In the genomic region with DNA sequence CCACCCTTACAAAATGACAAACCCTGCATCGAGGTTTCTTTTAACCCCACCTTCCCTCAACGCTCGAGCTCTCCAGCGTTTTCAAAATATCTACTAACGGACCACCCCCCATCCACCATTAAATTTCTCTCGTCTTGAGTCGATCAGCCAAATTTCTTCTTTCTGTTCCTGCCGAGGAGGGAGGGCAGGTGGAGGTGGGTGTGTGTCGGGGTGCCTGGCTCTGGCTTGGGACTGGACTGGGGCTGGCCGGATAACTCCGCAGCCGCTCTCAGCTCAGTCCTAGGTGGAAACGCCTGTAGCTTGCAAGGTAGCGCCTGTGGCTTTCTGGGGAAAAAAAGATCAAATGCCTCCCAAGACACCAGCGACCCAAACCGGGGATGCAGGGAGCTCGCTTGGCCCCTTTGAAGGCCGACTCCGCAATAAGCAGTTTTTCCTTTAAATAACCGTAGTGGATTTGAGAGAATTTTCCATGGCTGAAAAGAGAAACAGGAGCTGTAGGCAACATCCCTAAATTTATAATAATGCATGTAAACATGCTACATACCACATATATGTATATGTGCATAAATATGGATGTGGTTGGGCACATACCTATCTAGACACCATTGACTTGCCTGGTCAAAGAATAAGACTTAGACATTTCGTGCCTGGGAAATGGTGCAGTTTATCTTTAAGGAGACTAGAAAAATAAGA, we compare ENCODE assay signal across 8 cellular contexts. TPM values are rescaled to one million over a fixed set of nuclear protein-coding genes. Genes with fewer than 3 reads are reported as not detected.
A peak's percentile ranks its signal among the peaks of the same experiment; 100 is the strongest.
DNase-seq lines count a peak whose midpoint lies in the region; ATAC-seq, FAIRE-seq and TF ChIP-seq lines count a peak whose summit lies in the region.

No MANE protein-coding gene starts in this region.

- peak overlapping the region; percentile 92 for H3K4me2 ChIP-seq in skeletal muscle satellite cell (ENCODE audit: low read length)

- H3K27ac ChIP-seq in 22Rv1 (peak overlapping the region; percentile 91), SK-N-MC (no peak overlapping the region)

- peaks cover 54% of the 10 kb centered on the region for H3K27me3 ChIP-seq in skeletal muscle satellite cell (ENCODE audit: control insufficient read depth, insufficient read depth, low read length)

- H3K9me3 ChIP-seq in SK-N-MC (ENCODE audit: low read depth, low read length) (no peaks in the 10 kb centered on the region), skeletal muscle satellite cell (replicated peaks; ENCODE audit: low read length) (no peaks in the 10 kb centered on the region)

- peak overlapping the region; percentile 76 for H3K4me3 ChIP-seq in SK-N-MC
- H3K4me3 ChIP-seq in skeletal muscle satellite cell (ENCODE audit: low read length): peak overlapping the region; percentile 64

- peaks cover 22% of the 10 kb centered on the region for H3K4me1 ChIP-seq in skeletal muscle satellite cell (ENCODE audit: control insufficient read depth, insufficient read depth, low read length)

- H3K36me3 ChIP-seq in SK-N-MC (ENCODE audit: insufficient read depth, low read length) (no peaks in the 10 kb centered on the region), skeletal muscle satellite cell (ENCODE audit: insufficient read depth, low read length) (no peaks in the 10 kb centered on the region)

- DNase-seq in GM03348 (ENCODE audit: low spot score) (peak; percentile 9), SK-N-MC (ENCODE audit: low read depth, low spot score) (no peak), frontal cortex (ENCODE audit: low spot score in 2 of 2) (peak; percentile 11 to 60), UCSD-AML1 (lab: John Stamatoyannopoulos, UW; ENCODE audit: unreplicated experiment) (no peak), amniotic stem cell (lab: John Stamatoyannopoulos, UW) (no peak)

- FAIRE-seq in frontal cortex (lab: Jason Lieb, UNC): no peak

- peak overlapping the region; percentile 74 for H3K9ac ChIP-seq in SK-N-MC (ENCODE audit: insufficient read length)
- H3K9ac ChIP-seq in skeletal muscle satellite cell (ENCODE audit: low read depth, low read length): no peak overlapping the region

- no peak for ATAC-seq in HG02970 (IDR thresholded peaks at IDR 0.05; ENCODE audit: low FRiP score, unreplicated experiment)

- TF ChIP-seq CTCF in 22Rv1 (IDR thresholded peaks at IDR 0.05): no peak

RNA-seq across cellular contexts. Expression of gene TMEM178B, which starts 1.9 kb away (rescaled TPM):
- 53.0 TPM for total RNA-seq in frontal cortex
- under 0.01 TPM in 1 of 2 replicates, not detected in the other for total RNA-seq in skeletal muscle satellite cell (2012; rRNA removed)

RNA-seq across cellular contexts. Expression of gene MRPS33, which starts 57.2 kb away (rescaled TPM):
- total RNA-seq in frontal cortex: 21.6 TPM
- total RNA-seq in skeletal muscle satellite cell (2012; rRNA removed): 26.9 and 33.2 TPM in 2 replicates

Comparison
In these comparisons a context has a peak if more than half of its experiments do, and no peak if none do; other contexts are left out.
1. DNase-seq: peak in GM03348 (single experiment) and frontal cortex (2 of 2); none in SK-N-MC (single experiment), UCSD-AML1 (single experiment) and amniotic stem cell (single experiment).